8 cellular contexts compared by ENCODE assay signal in genomic region chr5:135457424-135458071, GRCh38. TPM values are rescaled to one million over a fixed set of nuclear protein-coding genes. Genes with fewer than 3 reads are reported as not detected.
DNase-seq lines count a peak whose midpoint lies in the region; ATAC-seq and TF ChIP-seq lines count a peak whose summit lies in the region.

No MANE protein-coding gene starts in this region.

- TF ChIP-seq CTCF in VCaP (conservative IDR thresholded peaks at IDR 0.05) (peak; percentile 88), cardiac fibroblast (IDR thresholded peaks at IDR 0.05; ENCODE audit: low read depth, low read length) (peak; percentile 86)

- H3K4me3 ChIP-seq in cardiac fibroblast (replicated peaks in 1 of 2; ENCODE audit: low read depth in 2 of 2, low read length in 2 of 2): no peak overlapping the region

- peak; percentile 3 for DNase-seq in DMS153 treated with DMSO at 0.1 percent for 48 hours (lab: John Stamatoyannopoulos, UW; ENCODE audit: unreplicated experiment)
- DNase-seq in DMS153 (lab: John Stamatoyannopoulos, UW): no peak
- peak; percentile 5 for DNase-seq in NCI-H146 treated with DMSO at 0.1 percent for 48 hours (lab: John Stamatoyannopoulos, UW; ENCODE audit: unreplicated experiment)
- DNase-seq in cardiac fibroblast (ENCODE audit: low read depth in 2 of 2): peak; percentile 51 to 59
- DNase-seq in left lobe of liver (ENCODE audit: low spot score): peak; percentile 72
- peak; percentile 13 to 59 (median 19) for DNase-seq in stimulated activated CD4-positive, alpha-beta T cell treated with anti-CD3 and anti-CD28 coated beads, TNF-alpha, amount 100 ng/mL, for 24 hours (ENCODE audit: low read depth in 3 of 3)

- no peak overlapping the region for H3K27ac ChIP-seq in VCaP

- ATAC-seq in HG02571 (IDR thresholded peaks at IDR 0.05; ENCODE audit: unreplicated experiment) (peak; percentile 49), left lobe of liver (peak; percentile 95)

RNA-seq across cellular contexts. Expression of gene TIFAB, which starts 5.4 kb away (rescaled TPM):
- not detected for total RNA-seq in left lobe of liver

RNA-seq across cellular contexts. Expression of gene DCANP1, which starts 10.4 kb away (rescaled TPM):
- total RNA-seq in left lobe of liver: not detected

RNA-seq across cellular contexts. Expression of gene MACROH2A1, which starts 58.5 kb away (rescaled TPM):
- total RNA-seq in left lobe of liver: 42.9 TPM
